In the genomic region with DNA sequence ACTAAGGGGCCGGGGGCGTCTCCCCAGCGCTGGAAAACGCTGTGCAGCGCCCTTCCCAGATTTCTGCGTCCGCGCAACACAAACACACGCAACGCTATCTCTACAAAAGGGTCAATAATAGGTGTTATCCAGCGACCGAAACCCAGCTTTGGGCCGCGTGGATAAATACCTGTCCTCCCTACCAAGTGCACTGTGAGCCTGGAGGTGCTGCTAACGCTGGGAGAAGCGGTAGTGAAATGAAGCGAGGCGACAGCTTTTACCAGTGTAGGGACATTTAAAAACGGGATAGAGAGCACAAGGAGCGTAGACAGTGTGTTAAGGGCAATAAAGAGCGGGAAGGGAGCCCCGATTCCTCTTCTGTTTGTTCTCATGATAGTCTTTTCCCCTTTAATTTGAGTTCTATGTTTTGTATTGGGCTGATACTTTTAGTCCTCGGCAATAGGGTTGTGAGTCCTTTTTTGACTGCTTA, we compare ENCODE assay signal across 8 cellular contexts. TPM values are rescaled to one million over a fixed set of nuclear protein-coding genes. Genes with fewer than 3 reads are reported as not detected.
DNase-seq lines count a peak whose midpoint lies in the region; ATAC-seq and TF ChIP-seq lines count a peak whose summit lies in the region.

No MANE protein-coding gene starts in this region.

- peaks cover 10% of the 10 kb centered on the region for H3K27me3 Mint-ChIP-seq in chondrocyte (ENCODE audit: low read depth)

- H3K36me3 ChIP-seq in GM06990 (ENCODE audit: control insufficient read depth, insufficient read depth, low read length) (no peaks in the 10 kb centered on the region), upper lobe of left lung (no peaks in the 10 kb centered on the region)

- 0 to 5% methylated on average over 10 to 23 of the region's 23 CpGs for WGBS in upper lobe of left lung, 2 donors

- no peak for TF ChIP-seq CTCF in GM06990 (IDR thresholded peaks at IDR 0.05; ENCODE audit: insufficient read depth, low read length, poor library complexity, severe bottlenecking)
- TF ChIP-seq CTCF in chondrocyte (IDR thresholded peaks at IDR 0.05), result no peak
- no peak for TF ChIP-seq CTCF in upper lobe of left lung (IDR thresholded peaks at IDR 0.05)

- H3K4me3 Mint-ChIP-seq in chondrocyte (ENCODE audit: unreplicated experiment), result peak overlapping the region; percentile 91

- DNase-seq in A172 (ENCODE audit: low spot score) (peak; percentile 19), GM06990 (ENCODE audit: extremely low read depth, insufficient read length) (no peak), NCI-H345 (lab: John Stamatoyannopoulos, UW) (peak; percentile 75), chondrocyte (ENCODE audit: low spot score) (no peak), lung microvascular endothelial cell (ENCODE audit: low read depth in 2 of 2) (peak; percentile 12 to 33), upper lobe of left lung (no peak), COLO668 (lab: John Stamatoyannopoulos, UW; ENCODE audit: unreplicated experiment) (no peak)

- no peaks in the 10 kb centered on the region for H3K36me3 Mint-ChIP-seq in chondrocyte (ENCODE audit: low read depth)

- H3K27ac ChIP-seq in upper lobe of left lung, result peak overlapping the region; percentile 14 to 83 (median 69)

- H3K27ac Mint-ChIP-seq in chondrocyte (ENCODE audit: unreplicated experiment), result peak overlapping the region; percentile 92

- H3K9me3 ChIP-seq in upper lobe of left lung, result no peaks in the 10 kb centered on the region

- no peak for TF ChIP-seq POLR2A in upper lobe of left lung (IDR thresholded peaks at IDR 0.05)

- peaks cover 9 to 27% (median 14%) of the 10 kb centered on the region in 4 donors for H3K4me1 ChIP-seq in upper lobe of left lung

- H3K4me1 Mint-ChIP-seq in chondrocyte (ENCODE audit: low read depth), result peaks cover 25% of the 10 kb centered on the region

- peak; percentile 14 for ATAC-seq in HG02678 (IDR thresholded peaks at IDR 0.05; ENCODE audit: unreplicated experiment)
- ATAC-seq in upper lobe of left lung (ENCODE audit: low FRiP score in 2 of 2), result peak; percentile 12 to 57

- no peaks in the 10 kb centered on the region for H3K9me3 Mint-ChIP-seq in chondrocyte (ENCODE audit: low read depth)

- H3K27me3 ChIP-seq in GM06990 (replicated peaks; ENCODE audit: control insufficient read depth, insufficient read depth, low read length) (no peaks in the 10 kb centered on the region), upper lobe of left lung (no peaks in the 10 kb centered on the region)

- peak overlapping the region; percentile 67 for H3K4me3 ChIP-seq in GM06990 (replicated peaks; ENCODE audit: low read depth, low read length)
- peak overlapping the region; percentile 48 to 75 (median 72) for H3K4me3 ChIP-seq in upper lobe of left lung

- TF ChIP-seq EP300 in upper lobe of left lung (IDR thresholded peaks at IDR 0.05), result no peak

RNA-seq across cellular contexts. Expression of a gene that starts 0.4 kb away (rescaled TPM):
- total RNA-seq in A172 (2014; rRNA removed; shearing (Covaris generic)), result 34.4 and 35.0 TPM in 2 replicates
- total RNA-seq in chondrocyte (1.2 to 2.3 TPM (median 1.5 TPM) in 3 replicates), lung microvascular endothelial cell (1.6 and 5.9 TPM in 2 replicates), upper lobe of left lung (1 to 10 TPM in 1 of 6 donors, under 1 TPM in 4, not detected in 1; 0.49 to 3.1 (median 0.72) TPM)

Comparison
In these comparisons a context has a peak if more than half of its experiments do, and no peak if none do; other contexts are left out.
1. DNase-seq: peak in A172 (single experiment), NCI-H345 (single experiment) and lung microvascular endothelial cell (2 of 2); none in GM06990 (single experiment), chondrocyte (single experiment), upper lobe of left lung (0 of 2) and COLO668 (single experiment).